Comparison of ENCODE assay signal across 1 cellular context in the genomic region with DNA sequence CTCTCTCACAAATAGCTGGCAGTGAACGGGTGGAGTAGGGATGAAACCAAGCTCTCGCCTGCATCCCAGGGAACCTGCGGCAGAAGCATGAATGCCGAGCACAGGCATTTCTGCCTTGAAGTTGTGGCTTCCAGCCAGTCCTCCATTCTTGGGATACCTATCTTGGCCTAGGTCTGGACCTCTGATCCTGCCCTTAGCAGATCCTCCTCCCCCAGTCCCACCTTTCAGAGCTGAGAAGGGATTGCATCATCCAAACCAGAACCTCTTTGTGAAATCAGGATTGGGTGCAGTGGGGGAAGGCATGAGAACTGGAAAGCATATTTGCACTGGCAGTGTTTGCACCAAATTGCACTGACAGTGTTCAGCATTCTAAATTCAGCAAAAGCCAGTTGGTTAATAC.
TF ChIP-seq lines count a peak whose summit lies in the region.

No MANE protein-coding gene starts in this region.

TF ChIP-seq in HepG2, 621 proteins besides CTCF, POLR2A, EP300 and RAD21 (continued from another document and continues in another):
- TF ChIP-seq, protein P1, sequence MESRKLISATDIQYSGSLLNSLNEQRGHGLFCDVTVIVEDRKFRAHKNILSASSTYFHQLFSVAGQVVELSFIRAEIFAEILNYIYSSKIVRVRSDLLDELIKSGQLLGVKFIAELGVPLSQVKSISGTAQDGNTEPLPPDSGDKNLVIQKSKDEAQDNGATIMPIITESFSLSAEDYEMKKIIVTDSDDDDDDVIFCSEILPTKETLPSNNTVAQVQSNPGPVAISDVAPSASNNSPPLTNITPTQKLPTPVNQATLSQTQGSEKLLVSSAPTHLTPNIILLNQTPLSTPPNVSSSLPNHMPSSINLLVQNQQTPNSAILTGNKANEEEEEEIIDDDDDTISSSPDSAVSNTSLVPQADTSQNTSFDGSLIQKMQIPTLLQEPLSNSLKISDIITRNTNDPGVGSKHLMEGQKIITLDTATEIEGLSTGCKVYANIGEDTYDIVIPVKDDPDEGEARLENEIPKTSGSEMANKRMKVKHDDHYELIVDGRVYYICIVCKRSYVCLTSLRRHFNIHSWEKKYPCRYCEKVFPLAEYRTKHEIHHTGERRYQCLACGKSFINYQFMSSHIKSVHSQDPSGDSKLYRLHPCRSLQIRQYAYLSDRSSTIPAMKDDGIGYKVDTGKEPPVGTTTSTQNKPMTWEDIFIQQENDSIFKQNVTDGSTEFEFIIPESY (CRISPR knock-in tag; IDR thresholded peaks at IDR 0.05) = no peak
- TF ChIP-seq ZNF773 (CRISPR knock-in tag; IDR thresholded peaks at IDR 0.05; ENCODE audit: borderline replicate concordance) = no peak
- TF ChIP-seq, protein P2, sequence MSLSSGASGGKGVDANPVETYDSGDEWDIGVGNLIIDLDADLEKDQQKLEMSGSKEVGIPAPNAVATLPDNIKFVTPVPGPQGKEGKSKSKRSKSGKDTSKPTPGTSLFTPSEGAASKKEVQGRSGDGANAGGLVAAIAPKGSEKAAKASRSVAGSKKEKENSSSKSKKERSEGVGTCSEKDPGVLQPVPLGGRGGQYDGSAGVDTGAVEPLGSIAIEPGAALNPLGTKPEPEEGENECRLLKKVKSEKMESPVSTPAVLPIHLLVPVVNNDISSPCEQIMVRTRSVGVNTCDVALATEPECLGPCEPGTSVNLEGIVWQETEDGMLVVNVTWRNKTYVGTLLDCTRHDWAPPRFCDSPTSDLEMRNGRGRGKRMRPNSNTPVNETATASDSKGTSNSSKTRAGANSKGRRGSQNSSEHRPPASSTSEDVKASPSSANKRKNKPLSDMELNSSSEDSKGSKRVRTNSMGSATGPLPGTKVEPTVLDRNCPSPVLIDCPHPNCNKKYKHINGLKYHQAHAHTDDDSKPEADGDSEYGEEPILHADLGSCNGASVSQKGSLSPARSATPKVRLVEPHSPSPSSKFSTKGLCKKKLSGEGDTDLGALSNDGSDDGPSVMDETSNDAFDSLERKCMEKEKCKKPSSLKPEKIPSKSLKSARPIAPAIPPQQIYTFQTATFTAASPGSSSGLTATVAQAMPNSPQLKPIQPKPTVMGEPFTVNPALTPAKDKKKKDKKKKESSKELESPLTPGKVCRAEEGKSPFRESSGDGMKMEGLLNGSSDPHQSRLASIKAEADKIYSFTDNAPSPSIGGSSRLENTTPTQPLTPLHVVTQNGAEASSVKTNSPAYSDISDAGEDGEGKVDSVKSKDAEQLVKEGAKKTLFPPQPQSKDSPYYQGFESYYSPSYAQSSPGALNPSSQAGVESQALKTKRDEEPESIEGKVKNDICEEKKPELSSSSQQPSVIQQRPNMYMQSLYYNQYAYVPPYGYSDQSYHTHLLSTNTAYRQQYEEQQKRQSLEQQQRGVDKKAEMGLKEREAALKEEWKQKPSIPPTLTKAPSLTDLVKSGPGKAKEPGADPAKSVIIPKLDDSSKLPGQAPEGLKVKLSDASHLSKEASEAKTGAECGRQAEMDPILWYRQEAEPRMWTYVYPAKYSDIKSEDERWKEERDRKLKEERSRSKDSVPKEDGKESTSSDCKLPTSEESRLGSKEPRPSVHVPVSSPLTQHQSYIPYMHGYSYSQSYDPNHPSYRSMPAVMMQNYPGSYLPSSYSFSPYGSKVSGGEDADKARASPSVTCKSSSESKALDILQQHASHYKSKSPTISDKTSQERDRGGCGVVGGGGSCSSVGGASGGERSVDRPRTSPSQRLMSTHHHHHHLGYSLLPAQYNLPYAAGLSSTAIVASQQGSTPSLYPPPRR (CRISPR knock-in tag; IDR thresholded peaks at IDR 0.05; ENCODE audit: borderline replicate concordance) = peak; percentile 39; the same call in 1 of the 2 replicates
- TF ChIP-seq, protein P3, sequence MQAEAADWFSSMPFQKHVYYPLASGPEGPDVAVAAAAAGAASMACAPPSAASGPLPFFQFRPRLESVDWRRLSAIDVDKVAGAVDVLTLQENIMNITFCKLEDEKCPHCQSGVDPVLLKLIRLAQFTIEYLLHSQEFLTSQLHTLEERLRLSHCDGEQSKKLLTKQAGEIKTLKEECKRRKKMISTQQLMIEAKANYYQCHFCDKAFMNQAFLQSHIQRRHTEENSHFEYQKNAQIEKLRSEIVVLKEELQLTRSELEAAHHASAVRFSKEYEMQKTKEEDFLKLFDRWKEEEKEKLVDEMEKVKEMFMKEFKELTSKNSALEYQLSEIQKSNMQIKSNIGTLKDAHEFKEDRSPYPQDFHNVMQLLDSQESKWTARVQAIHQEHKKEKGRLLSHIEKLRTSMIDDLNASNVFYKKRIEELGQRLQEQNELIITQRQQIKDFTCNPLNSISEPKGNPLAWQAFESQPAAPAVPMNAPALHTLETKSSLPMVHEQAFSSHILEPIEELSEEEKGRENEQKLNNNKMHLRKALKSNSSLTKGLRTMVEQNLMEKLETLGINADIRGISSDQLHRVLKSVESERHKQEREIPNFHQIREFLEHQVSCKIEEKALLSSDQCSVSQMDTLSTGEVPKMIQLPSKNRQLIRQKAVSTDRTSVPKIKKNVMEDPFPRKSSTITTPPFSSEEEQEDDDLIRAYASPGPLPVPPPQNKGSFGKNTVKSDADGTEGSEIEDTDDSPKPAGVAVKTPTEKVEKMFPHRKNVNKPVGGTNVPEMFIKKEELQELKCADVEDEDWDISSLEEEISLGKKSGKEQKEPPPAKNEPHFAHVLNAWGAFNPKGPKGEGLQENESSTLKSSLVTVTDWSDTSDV (CRISPR knock-in tag; IDR thresholded peaks at IDR 0.05) = no peak
- TF ChIP-seq, protein P4, sequence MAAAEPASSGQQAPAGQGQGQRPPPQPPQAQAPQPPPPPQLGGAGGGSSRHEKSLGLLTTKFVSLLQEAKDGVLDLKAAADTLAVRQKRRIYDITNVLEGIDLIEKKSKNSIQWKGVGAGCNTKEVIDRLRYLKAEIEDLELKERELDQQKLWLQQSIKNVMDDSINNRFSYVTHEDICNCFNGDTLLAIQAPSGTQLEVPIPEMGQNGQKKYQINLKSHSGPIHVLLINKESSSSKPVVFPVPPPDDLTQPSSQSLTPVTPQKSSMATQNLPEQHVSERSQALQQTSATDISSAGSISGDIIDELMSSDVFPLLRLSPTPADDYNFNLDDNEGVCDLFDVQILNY (CRISPR knock-in tag; conservative IDR thresholded peaks at IDR 0.05) = no peak
- no peak for TF ChIP-seq ZNF678 (CRISPR knock-in tag; IDR thresholded peaks at IDR 0.05)
- TF ChIP-seq IRX3 (CRISPR knock-in tag; IDR thresholded peaks at IDR 0.05; ENCODE audit: borderline replicate concordance, low read depth) = no peak
- TF ChIP-seq FOSL2 (CRISPR knock-in tag; IDR thresholded peaks at IDR 0.05) = peak; percentile 52
- no peak for TF ChIP-seq PRMT3 (CRISPR knock-in tag; IDR thresholded peaks at IDR 0.05; ENCODE audit: borderline replicate concordance, low read depth)
- TF ChIP-seq RBFOX2 (IDR thresholded peaks at IDR 0.05; ENCODE audit: low read depth, low read length) = no peak
- TF ChIP-seq, protein P5, sequence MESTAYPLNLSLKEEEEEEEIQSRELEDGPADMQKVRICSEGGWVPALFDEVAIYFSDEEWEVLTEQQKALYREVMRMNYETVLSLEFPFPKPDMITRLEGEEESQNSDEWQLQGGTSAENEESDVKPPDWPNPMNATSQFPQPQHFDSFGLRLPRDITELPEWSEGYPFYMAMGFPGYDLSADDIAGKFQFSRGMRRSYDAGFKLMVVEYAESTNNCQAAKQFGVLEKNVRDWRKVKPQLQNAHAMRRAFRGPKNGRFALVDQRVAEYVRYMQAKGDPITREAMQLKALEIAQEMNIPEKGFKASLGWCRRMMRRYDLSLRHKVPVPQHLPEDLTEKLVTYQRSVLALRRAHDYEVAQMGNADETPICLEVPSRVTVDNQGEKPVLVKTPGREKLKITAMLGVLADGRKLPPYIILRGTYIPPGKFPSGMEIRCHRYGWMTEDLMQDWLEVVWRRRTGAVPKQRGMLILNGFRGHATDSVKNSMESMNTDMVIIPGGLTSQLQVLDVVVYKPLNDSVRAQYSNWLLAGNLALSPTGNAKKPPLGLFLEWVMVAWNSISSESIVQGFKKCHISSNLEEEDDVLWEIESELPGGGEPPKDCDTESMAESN (CRISPR knock-in tag; conservative IDR thresholded peaks at IDR 0.05) = peak; percentile 48; the same call in 1 of the 2 replicates
- TF ChIP-seq, protein P6, sequence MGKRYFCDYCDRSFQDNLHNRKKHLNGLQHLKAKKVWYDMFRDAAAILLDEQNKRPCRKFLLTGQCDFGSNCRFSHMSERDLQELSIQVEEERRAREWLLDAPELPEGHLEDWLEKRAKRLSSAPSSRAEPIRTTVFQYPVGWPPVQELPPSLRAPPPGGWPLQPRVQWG (CRISPR knock-in tag; IDR thresholded peaks at IDR 0.05; ENCODE audit: borderline replicate concordance, low read depth) = no peak
- TF ChIP-seq, protein P7, sequence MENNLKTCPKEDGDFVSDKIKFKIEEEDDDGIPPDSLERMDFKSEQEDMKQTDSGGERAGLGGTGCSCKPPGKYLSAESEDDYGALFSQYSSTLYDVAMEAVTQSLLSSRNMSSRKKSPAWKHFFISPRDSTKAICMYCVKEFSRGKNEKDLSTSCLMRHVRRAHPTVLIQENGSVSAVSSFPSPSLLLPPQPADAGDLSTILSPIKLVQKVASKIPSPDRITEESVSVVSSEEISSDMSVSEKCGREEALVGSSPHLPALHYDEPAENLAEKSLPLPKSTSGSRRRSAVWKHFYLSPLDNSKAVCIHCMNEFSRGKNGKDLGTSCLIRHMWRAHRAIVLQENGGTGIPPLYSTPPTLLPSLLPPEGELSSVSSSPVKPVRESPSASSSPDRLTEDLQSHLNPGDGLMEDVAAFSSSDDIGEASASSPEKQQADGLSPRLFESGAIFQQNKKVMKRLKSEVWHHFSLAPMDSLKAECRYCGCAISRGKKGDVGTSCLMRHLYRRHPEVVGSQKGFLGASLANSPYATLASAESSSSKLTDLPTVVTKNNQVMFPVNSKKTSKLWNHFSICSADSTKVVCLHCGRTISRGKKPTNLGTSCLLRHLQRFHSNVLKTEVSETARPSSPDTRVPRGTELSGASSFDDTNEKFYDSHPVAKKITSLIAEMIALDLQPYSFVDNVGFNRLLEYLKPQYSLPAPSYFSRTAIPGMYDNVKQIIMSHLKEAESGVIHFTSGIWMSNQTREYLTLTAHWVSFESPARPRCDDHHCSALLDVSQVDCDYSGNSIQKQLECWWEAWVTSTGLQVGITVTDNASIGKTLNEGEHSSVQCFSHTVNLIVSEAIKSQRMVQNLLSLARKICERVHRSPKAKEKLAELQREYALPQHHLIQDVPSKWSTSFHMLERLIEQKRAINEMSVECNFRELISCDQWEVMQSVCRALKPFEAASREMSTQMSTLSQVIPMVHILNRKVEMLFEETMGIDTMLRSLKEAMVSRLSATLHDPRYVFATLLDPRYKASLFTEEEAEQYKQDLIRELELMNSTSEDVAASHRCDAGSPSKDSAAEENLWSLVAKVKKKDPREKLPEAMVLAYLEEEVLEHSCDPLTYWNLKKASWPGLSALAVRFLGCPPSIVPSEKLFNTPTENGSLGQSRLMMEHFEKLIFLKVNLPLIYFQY (CRISPR knock-in tag; IDR thresholded peaks at IDR 0.05; ENCODE audit: borderline replicate concordance) = no peak
- TF ChIP-seq, protein P8, sequence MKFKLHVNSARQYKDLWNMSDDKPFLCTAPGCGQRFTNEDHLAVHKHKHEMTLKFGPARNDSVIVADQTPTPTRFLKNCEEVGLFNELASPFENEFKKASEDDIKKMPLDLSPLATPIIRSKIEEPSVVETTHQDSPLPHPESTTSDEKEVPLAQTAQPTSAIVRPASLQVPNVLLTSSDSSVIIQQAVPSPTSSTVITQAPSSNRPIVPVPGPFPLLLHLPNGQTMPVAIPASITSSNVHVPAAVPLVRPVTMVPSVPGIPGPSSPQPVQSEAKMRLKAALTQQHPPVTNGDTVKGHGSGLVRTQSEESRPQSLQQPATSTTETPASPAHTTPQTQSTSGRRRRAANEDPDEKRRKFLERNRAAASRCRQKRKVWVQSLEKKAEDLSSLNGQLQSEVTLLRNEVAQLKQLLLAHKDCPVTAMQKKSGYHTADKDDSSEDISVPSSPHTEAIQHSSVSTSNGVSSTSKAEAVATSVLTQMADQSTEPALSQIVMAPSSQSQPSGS (CRISPR knock-in tag; IDR thresholded peaks at IDR 0.05) = peak; percentile 85
- no peak for TF ChIP-seq ZNF878 (CRISPR knock-in tag; IDR thresholded peaks at IDR 0.05)
- TF ChIP-seq GTF3A (CRISPR knock-in tag; conservative IDR thresholded peaks at IDR 0.05) = no peak
- TF ChIP-seq HMG20A (CRISPR knock-in tag; IDR thresholded peaks at IDR 0.05; ENCODE audit: borderline replicate concordance) = peak; percentile 65; the same call in 1 of the 2 replicates
- no peak for TF ChIP-seq ZSCAN12 (CRISPR knock-in tag; IDR thresholded peaks at IDR 0.05)
- no peak for TF ChIP-seq CENPT (CRISPR knock-in tag; IDR thresholded peaks at IDR 0.05; ENCODE audit: low read depth)
- TF ChIP-seq FOXA1 (IDR thresholded peaks at IDR 0.05) = no peak
- TF ChIP-seq FOXA1 (CRISPR knock-in tag; IDR thresholded peaks at IDR 0.05) = peak; percentile 46; the same call in 1 of the 2 replicates
- TF ChIP-seq, protein P9, sequence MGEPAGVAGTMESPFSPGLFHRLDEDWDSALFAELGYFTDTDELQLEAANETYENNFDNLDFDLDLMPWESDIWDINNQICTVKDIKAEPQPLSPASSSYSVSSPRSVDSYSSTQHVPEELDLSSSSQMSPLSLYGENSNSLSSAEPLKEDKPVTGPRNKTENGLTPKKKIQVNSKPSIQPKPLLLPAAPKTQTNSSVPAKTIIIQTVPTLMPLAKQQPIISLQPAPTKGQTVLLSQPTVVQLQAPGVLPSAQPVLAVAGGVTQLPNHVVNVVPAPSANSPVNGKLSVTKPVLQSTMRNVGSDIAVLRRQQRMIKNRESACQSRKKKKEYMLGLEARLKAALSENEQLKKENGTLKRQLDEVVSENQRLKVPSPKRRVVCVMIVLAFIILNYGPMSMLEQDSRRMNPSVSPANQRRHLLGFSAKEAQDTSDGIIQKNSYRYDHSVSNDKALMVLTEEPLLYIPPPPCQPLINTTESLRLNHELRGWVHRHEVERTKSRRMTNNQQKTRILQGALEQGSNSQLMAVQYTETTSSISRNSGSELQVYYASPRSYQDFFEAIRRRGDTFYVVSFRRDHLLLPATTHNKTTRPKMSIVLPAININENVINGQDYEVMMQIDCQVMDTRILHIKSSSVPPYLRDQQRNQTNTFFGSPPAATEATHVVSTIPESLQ (CRISPR knock-in tag; conservative IDR thresholded peaks at IDR 0.05) = no peak
- TF ChIP-seq MAZ (IDR thresholded peaks at IDR 0.05; ENCODE audit: borderline replicate concordance, low read depth, low read length) = no peak
- TF ChIP-seq MAZ (CRISPR knock-in tag; IDR thresholded peaks at IDR 0.05; ENCODE audit: low read depth) = no peak
- peak; percentile 76 for TF ChIP-seq NCOA2 (CRISPR knock-in tag; IDR thresholded peaks at IDR 0.05)
- no peak for TF ChIP-seq PHF20 (CRISPR knock-in tag; IDR thresholded peaks at IDR 0.05)
- TF ChIP-seq ZBTB38 (CRISPR knock-in tag; IDR thresholded peaks at IDR 0.05) = no peak
- no peak for TF ChIP-seq HOXA7 (CRISPR knock-in tag; IDR thresholded peaks at IDR 0.05)
- TF ChIP-seq NR2F6 (IDR thresholded peaks at IDR 0.05) = peak; percentile 68
- TF ChIP-seq NR2F6 (CRISPR knock-in tag; IDR thresholded peaks at IDR 0.05) = peak; percentile 82
- TF ChIP-seq CHCHD3 (CRISPR knock-in tag; IDR thresholded peaks at IDR 0.05) = no peak
- TF ChIP-seq ZNF670 (CRISPR knock-in tag; IDR thresholded peaks at IDR 0.05; ENCODE audit: borderline replicate concordance) = no peak
- no peak for TF ChIP-seq JUND (CRISPR knock-in tag; IDR thresholded peaks at IDR 0.05)
- peak; percentile 49; the same call in 1 of the 2 replicates for TF ChIP-seq DPF2 (CRISPR knock-in tag; IDR thresholded peaks at IDR 0.05; ENCODE audit: borderline replicate concordance, low read depth)
- TF ChIP-seq ZC3H13 (CRISPR knock-in tag; IDR thresholded peaks at IDR 0.05) = no peak
